Comparison of ENCODE assay signal across 16 cellular contexts in genomic region chr1:183834568-183834967, GRCh38. TPM values are rescaled to one million over a fixed set of nuclear protein-coding genes. Genes with fewer than 3 reads are reported as not detected.
DNase-seq lines count a peak whose midpoint lies in the region; ATAC-seq and TF ChIP-seq lines count a peak whose summit lies in the region.
"Had no signal": no experiment of that assay in that cellular context is flagged by ENCODE, and none has a peak within 500 bp of the region (broad histone marks: within the 10 kb centered on the region; RNA-seq: fewer than 3 reads in every experiment).

No MANE protein-coding gene starts in this region.

- no peaks in the 10 kb centered on the region for H3F3A ChIP-seq in SK-N-SH (replicated peaks; ENCODE audit: insufficient read depth)

- no peak for TF ChIP-seq RAD21 in SK-N-SH (IDR thresholded peaks at IDR 0.05; ENCODE audit: low read length)

- H3K4me3 Mint-ChIP-seq in chondrocyte (ENCODE audit: unreplicated experiment): no peak overlapping the region
- H3K4me3 Mint-ChIP-seq: IgD-negative memory B cell had no signal

- H3K36me3 ChIP-seq in SK-N-SH (replicated peaks in 1 of 2; ENCODE audit: control insufficient read depth in 1 of 2, insufficient read depth in 2 of 2, low read length in 1 of 2): peaks cover 0 to 4% of the 10 kb centered on the region in 2 experiments

- no peaks in the 10 kb centered on the region for H3K9me3 ChIP-seq in SK-N-SH

- H3K9ac ChIP-seq in SK-N-SH: no peak overlapping the region

- peak overlapping the region; percentile 15 for H3K27ac Mint-ChIP-seq in chondrocyte (ENCODE audit: unreplicated experiment)
- H3K27ac Mint-ChIP-seq: IgD-negative memory B cell had no signal

- H2AFZ ChIP-seq in SK-N-SH (ENCODE audit: low read depth): no peak overlapping the region

- CTCF ChIA-PET in SK-N-SH (lab: Yijun Ruan, JAX): no interaction called here

- no peaks in the 10 kb centered on the region for H3K9me2 ChIP-seq in SK-N-SH

- H3K4me3 ChIP-seq in SK-N-SH (ENCODE audit: low read depth in 2 of 2, low read length in 1 of 2): no peak overlapping the region
- H3K4me3 ChIP-seq: BLaER1 treated with 17β-estradiol and CSF1 and Interleukin-3, amounts not matched to agents 10 nM and 100 nM had no signal

- DNase-seq in SK-N-SH: no peak
- DNase-seq in chondrocyte (ENCODE audit: low spot score): no peak
- peak in 8 of 49 donors; percentile 11 to 31 (median 24) for DNase-seq in substantia nigra (lab: John Stamatoyannopoulos, UW)
- DNase-seq in NCI-H128 (lab: John Stamatoyannopoulos, UW; ENCODE audit: unreplicated experiment): no peak
- DNase-seq in foreskin keratinocyte: no peak
- DNase-seq: DND-41, H7, Kasumi-1, NCI-H1417, NCI-H187 treated with DMSO at 0.1 percent for 48 hours, NCI-H524 had no signal

- peaks cover 7% of the 10 kb centered on the region for H3K36me3 Mint-ChIP-seq in chondrocyte (ENCODE audit: low read depth)

- TF ChIP-seq CTCF in SK-N-SH (IDR thresholded peaks at IDR 0.05) (no peak), chondrocyte (IDR thresholded peaks at IDR 0.05) (no peak), foreskin keratinocyte (conservative IDR thresholded peaks at IDR 0.05) (no peak)

- no peak for TF ChIP-seq EP300 in SK-N-SH (IDR thresholded peaks at IDR 0.05; ENCODE audit: borderline replicate concordance in 1 of 2, low read depth in 1 of 2, low read length in 1 of 2)

- peaks cover 31% of the 10 kb centered on the region for H3K4me1 Mint-ChIP-seq in chondrocyte (ENCODE audit: low read depth)
- H3K4me1 Mint-ChIP-seq: IgD-negative memory B cell had no signal

- no peaks in the 10 kb centered on the region for H4K20me1 ChIP-seq in SK-N-SH (ENCODE audit: insufficient read depth)

- no peaks in the 10 kb centered on the region for H3K79me2 ChIP-seq in SK-N-SH (ENCODE audit: insufficient read depth)

- H3K27me3 Mint-ChIP-seq in chondrocyte (ENCODE audit: low read depth): no peaks in the 10 kb centered on the region
- H3K27me3 Mint-ChIP-seq: IgD-negative memory B cell had no signal

- H3K27me3 ChIP-seq in SK-N-SH (ENCODE audit: insufficient read depth) (no peaks in the 10 kb centered on the region), layer of hippocampus (ENCODE audit: control insufficient read depth, insufficient read depth, low read length) (no peaks in the 10 kb centered on the region), foreskin keratinocyte (no peaks in the 10 kb centered on the region)
- H3K27me3 ChIP-seq: BLaER1 treated with 17β-estradiol and CSF1 and Interleukin-3, amounts not matched to agents 10 nM and 100 nM had no signal

- ATAC-seq in SK-N-SH treated with all-trans-retinoic acid at 6 μM for 48 hours: peak; percentile 40
- no peak for ATAC-seq in HG03460 (IDR thresholded peaks at IDR 0.05; ENCODE audit: unreplicated experiment)
- no peak for ATAC-seq in foreskin keratinocyte

- WGBS in SK-N-SH (ENCODE audit: low lambda C conversion rate): 90% methylated on average over 3 of the region's 3 CpGs

- H3K27ac ChIP-seq in SK-N-SH (ENCODE audit: low read depth in 2 of 2, low read length in 1 of 2) (no peak overlapping the region), layer of hippocampus (ENCODE audit: low read depth, low read length) (peak overlapping the region; percentile 6), substantia nigra (ENCODE audit: low read depth, low read length, poor library complexity, severe bottlenecking) (peak overlapping the region; percentile 21), foreskin keratinocyte (no peak overlapping the region)
- H3K27ac ChIP-seq: BLaER1 treated with 17β-estradiol and CSF1 and Interleukin-3, amounts not matched to agents 10 nM and 100 nM had no signal

- H3K4me2 ChIP-seq in SK-N-SH: no peak overlapping the region

- no peaks in the 10 kb centered on the region for H3K9me3 Mint-ChIP-seq in chondrocyte (ENCODE audit: low read depth)

- H3K4me1 ChIP-seq in SK-N-SH (ENCODE audit: control insufficient read depth in 1 of 2, insufficient read depth in 2 of 2, low read depth in 1 of 2, low read length in 1 of 2): peaks cover 9 to 12% of the 10 kb centered on the region in 2 experiments; a peak in 3 of 4 replicates
- no peaks in the 10 kb centered on the region for H3K4me1 ChIP-seq in foreskin keratinocyte

- POLR2A ChIA-PET in SK-N-SH (lab: Yijun Ruan, JAX): no interaction called here

TF ChIP-seq in SK-N-SH treated with all-trans-retinoic acid at 6 μM for 48 hours, 23 proteins besides CTCF, POLR2A, EP300 and RAD21:
- no peak for TF ChIP-seq ARNTL (CRISPR knock-in tag; IDR thresholded peaks at IDR 0.05; ENCODE audit: borderline replicate concordance, low read depth)

TF ChIP-seq in SK-N-SH, 30 proteins besides CTCF, POLR2A, EP300 and RAD21:
- TF ChIP-seq JUND (IDR thresholded peaks at IDR 0.05): no peak
- TF ChIP-seq GATA2 (CRISPR knock-in tag; IDR thresholded peaks at IDR 0.05): no peak
- no peak for TF ChIP-seq USF2 (IDR thresholded peaks at IDR 0.05; ENCODE audit: borderline replicate concordance, low read depth, low read length)
- TF ChIP-seq MXI1 (IDR thresholded peaks at IDR 0.05; ENCODE audit: low read depth, low read length): no peak
- TF ChIP-seq PBX3 (IDR thresholded peaks at IDR 0.05): no peak

RNA-seq across cellular contexts. Expression of gene RGL1, which starts 29.6 kb away (rescaled TPM):
- 8.3 and 10.7 TPM in 2 replicates for polyA plus RNA-seq in SK-N-SH (2012; rRNA removed)
- 8.7 and 9.7 TPM in 2 replicates for polyA plus RNA-seq in SK-N-SH (2012; cell fraction: cytosol; rRNA removed)
- polyA plus RNA-seq in SK-N-SH (2012; cell fraction: nucleus; rRNA removed): 10.3 and 15.7 TPM in 2 replicates
- 20.9 to 37.9 TPM (median 21.1 TPM) in 3 replicates for total RNA-seq in chondrocyte
- 1.1 and 1.2 TPM in 2 replicates for total RNA-seq in foreskin keratinocyte
- polyA plus RNA-seq in foreskin keratinocyte: 0.34 and 0.37 TPM in 2 replicates
- polyA plus RNA-seq: IgD-negative memory B cell had no signal

Comparison
In these comparisons a context has a peak if more than half of its experiments do, and no peak if none do; other contexts are left out.
1. H3K27ac ChIP-seq: peak in layer of hippocampus (single experiment) and substantia nigra (single experiment); none in SK-N-SH (0 of 2) and foreskin keratinocyte (single experiment).
2. RNA of gene RGL1, which starts 29.6 kb away (total RNA-seq): 20.9 to 37.9 TPM in chondrocyte; 1.1 to 1.2 TPM in foreskin keratinocyte; every median in the first group is over 10 times any median in the second.